26 cellular contexts compared by ENCODE assay signal in genomic region chr17:11712445-11712844, GRCh38.
"Had no signal": no experiment of that assay in that cellular context is flagged by ENCODE, and none has a peak within 500 bp of the region (broad histone marks: within the 10 kb centered on the region; RNA-seq: fewer than 3 reads in every experiment).

No MANE protein-coding gene starts in this region.

- H3K27me3 Mint-ChIP-seq: dendritic cell treated with granulocyte-macrophage colony-stimulating factor and Interleukin-4, amounts not matched to agents 40 ng/mL and 50 ng/mL, for 4 days; effector memory CD8-positive, alpha-beta T cell; naive B cell had no signal

- H3K4me1 ChIP-seq: colonic mucosa, esophagus squamous epithelium, gastrocnemius medialis, heart right ventricle, left ventricle myocardium inferior, lower lobe of right lung had no signal

- H3K36me3 Mint-ChIP-seq: mesothelial cell of epicardium, naive B cell had no signal

- ATAC-seq: effector memory CD8-positive, alpha-beta T cell; esophagus mucosa; gastrocnemius medialis; heart right ventricle; left cardiac atrium; lower lobe of right lung; mucosa of descending colon had no signal

- H3K9me3 Mint-ChIP-seq: effector memory CD8-positive, alpha-beta T cell; endodermal cell; mesothelial cell of epicardium had no signal

- H3K27ac ChIP-seq: colonic mucosa, epithelial cell of prostate, esophagus squamous epithelium, gastrocnemius medialis, heart right ventricle, left ventricle myocardium inferior, lower lobe of right lung had no signal

- H3K4me3 Mint-ChIP-seq: dendritic cell treated with granulocyte-macrophage colony-stimulating factor and Interleukin-4, amounts not matched to agents 40 ng/mL and 50 ng/mL, for 4 days; effector memory CD8-positive, alpha-beta T cell; endodermal cell; mesothelial cell of epicardium; naive B cell had no signal

- H3K27me3 ChIP-seq: colonic mucosa, esophagus squamous epithelium, gastrocnemius medialis had no signal

- H3K36me3 ChIP-seq: colonic mucosa, esophagus squamous epithelium, gastrocnemius medialis, heart right ventricle, left ventricle myocardium inferior, lower lobe of right lung had no signal

- H3K4me1 Mint-ChIP-seq: mesothelial cell of epicardium, naive B cell had no signal

- H3K9me3 ChIP-seq: colonic mucosa, esophagus squamous epithelium, gastrocnemius medialis, left ventricle myocardium inferior, lower lobe of right lung, mucosa of descending colon had no signal

- FAIRE-seq: islet of Langerhans, keratinocyte had no signal

- H3K4me3 ChIP-seq: colonic mucosa, esophagus squamous epithelium, gastrocnemius medialis, heart right ventricle, left ventricle myocardium inferior, lower lobe of right lung, mucosa of descending colon had no signal

- DNase-seq: colonic mucosa; cortex of kidney; effector CD8-positive, alpha-beta T cell; effector memory CD8-positive, alpha-beta T cell; endodermal cell; erythroblast; esophagus squamous epithelium; foreskin fibroblast; foreskin melanocyte; gastrocnemius medialis; glutamatergic neuron; head of caudate nucleus; heart right ventricle; hippocampal formation; left cardiac atrium; left ventricle myocardium inferior; lower lobe of right lung; mesenchymal stem cell; mucosa of descending colon; naive B cell had no signal
